Comparison of ENCODE assay signal across 7 cellular contexts in genomic region chr13:39263033-39263432, GRCh38.
DNase-seq lines count a peak whose midpoint lies in the region; ATAC-seq and TF ChIP-seq lines count a peak whose summit lies in the region.

No MANE protein-coding gene starts in this region.

- no peaks in the 10 kb centered on the region for H3K27me3 ChIP-seq in Peyer's patch

- no peaks in the 10 kb centered on the region for H3K9me3 ChIP-seq in Peyer's patch

- no peak overlapping the region for H3K4me3 ChIP-seq in Peyer's patch

- DNase-seq in GM04504 (ENCODE audit: low read depth), result peak; percentile 11
- DNase-seq in HuH-7 (ENCODE audit: low spot score), result peak; percentile 6
- DNase-seq in Peyer's patch, result peak in 1 of 3 donors; percentile 65
- DNase-seq in T47D (ENCODE audit: low read depth in 1 of 2, low spot score in 1 of 2), result peak; percentile 40 to 64
- peak; percentile 1 for DNase-seq in kidney glomerular epithelial cell (lab: John Stamatoyannopoulos, UW)
- peak; percentile 54 for DNase-seq in stimulated activated CD8-positive, alpha-beta memory T cell treated with anti-CD3 and anti-CD28 coated beads, Interleukin-4, amount 100 ng/mL, for 48 hours

- TF ChIP-seq POLR2A in Peyer's patch (IDR thresholded peaks at IDR 0.05), result no peak

- no peaks in the 10 kb centered on the region for H3K36me3 ChIP-seq in Peyer's patch

- peaks cover 0 to 3% (median 0%) of the 10 kb centered on the region in 4 donors for H3K4me1 ChIP-seq in Peyer's patch

- no peak overlapping the region for H3K27ac ChIP-seq in Peyer's patch

- peak in 4 of 6 experiments; percentile 43 to 69 (median 65) for TF ChIP-seq CTCF in Peyer's patch (IDR thresholded peaks at IDR 0.05)

- ATAC-seq in GM21447 (IDR thresholded peaks at IDR 0.05; ENCODE audit: unreplicated experiment), result peak; percentile 82

- in situ Hi-C loops in T47D (cut with HindIII; ENCODE audit: low pct_unique_long_range_greater_than_20kb, low sequenced_read_pairs), result no loop called here
